In the genomic region with DNA sequence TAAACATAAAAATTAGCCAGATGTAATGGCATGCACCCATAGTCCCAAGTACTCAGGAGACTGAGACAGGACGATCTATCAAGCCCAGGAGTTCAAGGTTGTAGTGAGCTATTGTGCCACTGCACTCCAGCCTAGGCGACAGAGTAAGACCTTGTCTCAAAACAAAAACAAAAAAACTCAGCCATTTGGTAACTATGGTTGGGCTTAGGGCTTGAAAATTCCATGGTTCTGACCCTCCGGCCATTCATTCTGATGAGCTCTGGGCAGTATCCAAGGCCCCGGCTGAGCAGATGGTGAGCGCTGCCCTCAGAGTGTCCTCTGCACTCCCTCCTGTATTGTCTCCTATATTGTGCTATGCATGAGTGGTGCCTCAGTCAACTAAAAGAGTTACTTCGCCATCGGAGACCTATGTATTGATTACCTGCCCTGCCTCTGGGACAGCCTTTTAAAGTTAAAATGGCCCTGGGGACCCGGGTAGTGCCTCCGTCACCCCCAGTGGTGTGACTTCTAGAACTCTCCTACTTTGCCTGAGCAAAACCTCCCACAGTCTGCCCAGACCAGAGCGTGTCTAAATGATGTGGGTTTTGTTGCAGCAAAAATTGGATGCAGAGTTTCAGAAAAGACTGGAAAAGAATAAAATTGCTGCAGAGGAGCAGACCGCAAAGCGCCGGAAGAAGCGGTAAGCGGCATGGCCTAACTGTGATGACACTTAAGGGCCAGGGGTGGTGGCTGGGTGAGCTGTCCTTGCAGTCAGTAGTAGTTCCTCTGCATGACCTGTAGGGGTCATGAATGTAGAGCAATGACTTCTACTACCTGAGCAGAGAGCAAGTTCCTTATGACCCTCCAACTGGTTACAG, we compare ENCODE assay signal across 10 cellular contexts. TPM values are rescaled to one million over a fixed set of nuclear protein-coding genes. Genes with fewer than 3 reads are reported as not detected.
A peak's percentile ranks its signal among the peaks of the same experiment; 100 is the strongest.
DNase-seq lines count a peak whose midpoint lies in the region; FAIRE-seq lines count a peak whose summit lies in the region.
"Had no signal": no experiment of that assay in that cellular context is flagged by ENCODE, and none has a peak within 500 bp of the region (broad histone marks: within the 10 kb centered on the region; RNA-seq: fewer than 3 reads in every experiment).

No MANE protein-coding gene starts in this region.

- no peak overlapping the region for H3K27ac ChIP-seq in GM23248

- peaks cover 3% of the 10 kb centered on the region; the same call in 1 of the 2 replicates for H3F3A ChIP-seq in GM23248 (ENCODE audit: insufficient read depth)

- peaks cover 56% of the 10 kb centered on the region for H3K36me3 ChIP-seq in GM23248 (ENCODE audit: low read depth)

- FAIRE-seq in RCC 7860 (lab: Jason Lieb, UNC) = no peak
- FAIRE-seq: G401.6 had no signal

- H3K27me3 ChIP-seq in GM23248 (replicated peaks; ENCODE audit: insufficient read depth) = no peaks in the 10 kb centered on the region

- DNase-seq in activated CD4-positive, CD25-positive, alpha-beta regulatory T cell treated with anti-CD3 and anti-CD28 coated beads, Interleukin-2, amount 50 U/mL, for 16 hours (ENCODE audit: low read depth, low spot score) = peak; percentile 18
- DNase-seq in activated CD4-positive, CD25-positive, alpha-beta regulatory T cell treated with anti-CD3 and anti-CD28 coated beads, Interleukin-2, amount 50 U/mL, for 72 hours = no peak
- DNase-seq in GM23248 (peak; percentile 71), KBM-7 (peak; percentile 73), RCC 7860 (ENCODE audit: low spot score) (peak; percentile 73), amniotic epithelial cell (ENCODE audit: low read depth) (peak; percentile 67), hepatic stellate cell (ENCODE audit: low spot score) (peak; percentile 65)
- DNase-seq in stimulated activated CD4-positive, alpha-beta T cell treated with anti-CD3 and anti-CD28 coated beads, Interleukin-1b, Interleukin-23, amount 100 ng/mL, for 48 hours = peak; percentile 48

- peaks cover 10% of the 10 kb centered on the region for H3K79me2 ChIP-seq in GM23248 (ENCODE audit: insufficient read depth)

- WGBS in GM23248 (ENCODE audit: low coverage in 1 of 2, low lambda C conversion rate in 2 of 2, missing lambda C conversion rate in 2 of 2), 2 experiments = 88 to 90% methylated on average over 15 of the region's 15 CpGs

- no peak overlapping the region for H3K9ac ChIP-seq in GM23248

- no peaks in the 10 kb centered on the region for H3K4me1 ChIP-seq in GM23248 (ENCODE audit: insufficient read depth)

- H3K9me2 ChIP-seq in GM23248 (ENCODE audit: insufficient read depth) = no peaks in the 10 kb centered on the region

- no peak overlapping the region for H2AFZ ChIP-seq in GM23248

- H3K4me3 ChIP-seq in GM23248 = no peak overlapping the region

- H4K20me1 ChIP-seq in GM23248 (ENCODE audit: insufficient read depth) = no peaks in the 10 kb centered on the region

- in situ Hi-C loops in GM23248 (cut with MboI) = no loop called here
- in situ Hi-C loops in KBM-7 (cut with MboI; ENCODE audit: low pct_unique_long_range_greater_than_20kb, low sequenced_read_pairs) = no loop called here

- H3K4me2 ChIP-seq in GM23248 (ENCODE audit: unreplicated experiment) = no peak overlapping the region

- no peaks in the 10 kb centered on the region for H3K9me3 ChIP-seq in GM23248 (ENCODE audit: low read depth)

RNA-seq across cellular contexts. Expression of a gene that starts 8.1 kb away (rescaled TPM):
- 14.8 and 17.3 TPM in 2 replicates for total RNA-seq in GM23248 (2014; rRNA removed; shearing (Covaris generic))
- 19.1 and 20.3 TPM in 2 replicates for polyA plus RNA-seq in GM23248 (2016; fragmentation: Nextera tagmentation; extraction: Ambion mirVana)

RNA-seq across cellular contexts. Expression of a gene that starts 29.1 kb away (rescaled TPM):
- 42.2 and 47.6 TPM in 2 replicates for total RNA-seq in GM23248 (2014; rRNA removed; shearing (Covaris generic))
- polyA plus RNA-seq in GM23248 (2016; fragmentation: Nextera tagmentation; extraction: Ambion mirVana) = 30.3 and 32.6 TPM in 2 replicates

RNA-seq across cellular contexts. Expression of a gene that starts 48.0 kb away (rescaled TPM):
- not detected in 2 replicates for total RNA-seq in GM23248 (2014; rRNA removed; shearing (Covaris generic))
- polyA plus RNA-seq in GM23248 (2016; fragmentation: Nextera tagmentation; extraction: Ambion mirVana) = 0.19 TPM in 1 of 2 replicates, not detected in the other
- total RNA-seq: glomerular endothelial cell had no signal
